Comparison of ENCODE assay signal across 1 cellular context in the genomic region with DNA sequence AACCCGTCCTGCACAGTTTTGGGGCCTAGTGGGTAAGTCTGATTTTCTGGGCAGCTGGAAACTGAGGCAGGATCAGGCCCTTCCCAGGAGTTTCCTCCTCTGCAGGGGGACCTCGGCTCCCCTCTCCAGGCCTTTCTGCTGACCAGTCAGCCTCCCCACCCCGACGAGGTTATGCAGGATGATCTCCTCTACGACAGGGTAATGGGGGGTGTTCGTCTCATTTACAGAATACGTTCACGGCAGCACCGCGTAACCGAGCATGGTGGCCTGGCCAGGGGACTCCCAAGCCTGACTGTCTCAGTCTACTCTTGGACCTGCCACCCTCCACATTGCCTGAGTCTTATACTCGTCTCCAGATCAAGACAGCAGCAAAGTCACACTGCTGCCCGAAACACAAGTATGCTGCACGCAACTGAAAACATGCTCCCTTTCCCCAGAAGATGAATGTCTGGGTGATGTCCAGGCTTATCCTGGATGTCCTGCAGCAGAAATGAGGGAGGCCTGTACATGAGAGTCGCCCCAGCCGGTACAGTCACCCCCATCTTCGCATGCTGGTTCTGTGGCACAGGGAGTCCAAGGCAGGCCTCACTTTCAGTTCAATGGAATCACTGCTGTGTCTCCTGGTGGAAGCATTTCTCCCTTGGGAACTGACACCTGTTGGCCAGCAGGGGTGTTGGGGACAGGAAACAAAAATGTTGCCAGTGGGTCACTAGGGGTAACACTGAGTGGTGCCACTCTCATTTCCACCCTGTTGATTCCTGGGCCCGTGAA.
TF ChIP-seq lines count a peak whose summit lies in the region.

No MANE protein-coding gene starts in this region.

TF ChIP-seq in H1, 55 proteins besides CTCF, POLR2A, EP300 and RAD21:
- TF ChIP-seq TAF1 (IDR thresholded peaks at IDR 0.05; ENCODE audit: low read depth, low read length) (no peak), KDM5A (IDR thresholded peaks at IDR 0.05; ENCODE audit: low read length) (no peak), RBBP5 (IDR thresholded peaks at IDR 0.05; ENCODE audit: borderline replicate concordance, low read depth, low read length) (no peak)
